Comparison of ENCODE assay signal across 8 cellular contexts in genomic region chr5:115841382-115842088, GRCh38. TPM values are rescaled to one million over a fixed set of nuclear protein-coding genes. Genes with fewer than 3 reads are reported as not detected.
A peak's percentile ranks its signal among the peaks of the same experiment; 100 is the strongest.
DNase-seq lines count a peak whose midpoint lies in the region; ATAC-seq lines count a peak whose summit lies in the region.

TSS of gene AP3S1 (plus strand) at chr5:115841935. CDS start at chr5:115842038, 103 bp downstream.
TSS of gene ATG12 (minus strand) at chr5:115841565. CDS start at chr5:115841552, 13 bp downstream.

- H3K27ac Mint-ChIP-seq in effector memory CD8-positive, alpha-beta T cell: peak within 1 kb of the TSS; percentile 99
- peak within 1 kb of the TSS; percentile 99 for H3K27ac Mint-ChIP-seq in memory B cell

- peaks cover 31% of the 10 kb centered on the region for H3K36me3 Mint-ChIP-seq in effector memory CD8-positive, alpha-beta T cell (ENCODE audit: insufficient read depth)
- H3K36me3 Mint-ChIP-seq in memory B cell: peaks cover 3% of the 10 kb centered on the region

- H3K4me1 Mint-ChIP-seq in effector memory CD8-positive, alpha-beta T cell (ENCODE audit: low read depth in 2 of 2): peaks cover 37 to 42% of the 10 kb centered on the region in 2 donors
- H3K4me1 Mint-ChIP-seq in memory B cell: peaks cover 27% of the 10 kb centered on the region

- H3K4me3 Mint-ChIP-seq in effector memory CD8-positive, alpha-beta T cell: peak within 1 kb of the TSS; percentile 98 to 100
- peak within 1 kb of the TSS; percentile 95 for H3K4me3 Mint-ChIP-seq in memory B cell

- DNase-seq in Caki2 (ENCODE audit: low read depth): peak; percentile 91
- peak; percentile 10 to 97 (median 82) for DNase-seq in HUDEP-2 (lab: John Stamatoyannopoulos, UW; ENCODE audit: unreplicated experiment in 76 of 76)
- DNase-seq in NOMO-1 treated with dmso at 0.1 percent for 144 hours (lab: John Stamatoyannopoulos, UW; ENCODE audit: unreplicated experiment): peak; percentile 90
- peak; percentile 68 to 75 (median 73) for DNase-seq in activated CD8-positive, alpha-beta memory T cell treated with anti-CD3 and anti-CD28 coated beads for 48 hours (ENCODE audit: low read depth in 2 of 3, low spot score in 2 of 3)
- peak; percentile 86 to 93 (median 91) for DNase-seq in effector memory CD8-positive, alpha-beta T cell
- peak; percentile 92 to 96 for DNase-seq in memory B cell (ENCODE audit: low spot score in 2 of 2)
- peak; percentile 84 for DNase-seq in stimulated activated CD8-positive, alpha-beta memory T cell treated with anti-CD3 and anti-CD28 coated beads, Interleukin-12 subunit alpha, Interleukin-12 subunit beta, amount 100 ng/mL, for 1 hour (ENCODE audit: low read depth)

- ATAC-seq in GM21390 (IDR thresholded peaks at IDR 0.05; ENCODE audit: unreplicated experiment) (peak; percentile 80), memory B cell (ENCODE audit: low read depth) (peak; percentile 82)
- peak; percentile 83 for ATAC-seq in effector memory CD8-positive, alpha-beta T cell (replicated peaks)

- H3K9me3 Mint-ChIP-seq in effector memory CD8-positive, alpha-beta T cell: no peaks in the 10 kb centered on the region
- H3K9me3 Mint-ChIP-seq in memory B cell: no peaks in the 10 kb centered on the region

- H3K27me3 Mint-ChIP-seq in effector memory CD8-positive, alpha-beta T cell: no peaks in the 10 kb centered on the region
- no peaks in the 10 kb centered on the region for H3K27me3 Mint-ChIP-seq in memory B cell

- in situ Hi-C loops in Caki2 (cut with HindIII; ENCODE audit: low pct_unique_long_range_greater_than_20kb, low sequenced_read_pairs): no loop called here

RNA-seq across cellular contexts. Expression of gene AP3S1, which starts in this region (rescaled TPM):
- total RNA-seq in Caki2 (2014; rRNA removed; shearing (Covaris generic); ENCODE audit: low replicate concordance): 16.3 and 17.2 TPM in 2 replicates

RNA-seq across cellular contexts. Expression of gene ATG12, which starts in this region (rescaled TPM):
- total RNA-seq in Caki2 (2014; rRNA removed; shearing (Covaris generic); ENCODE audit: low replicate concordance): 17.4 and 25.5 TPM in 2 replicates

Comparison
In these comparisons a context has a peak if more than half of its experiments do, and no peak if none do; other contexts are left out.
1. Peak in every context shown above with its lines: DNase-seq and ATAC-seq.